In genomic region chrX:122434942-122435341, GRCh38 we compare ENCODE assay signal across 9 cellular contexts.
"Had no signal": no experiment of that assay in that cellular context is flagged by ENCODE, and none has a peak within 500 bp of the region (broad histone marks: within the 10 kb centered on the region; RNA-seq: fewer than 3 reads in every experiment).

No MANE protein-coding gene starts in this region.

- DNase-seq: GM23248, GOT3, H7, HFFc6 had no signal

- H3K9me3 Mint-ChIP-seq: HFFc6 had no signal

- H3K9me3 ChIP-seq: HAP-1 had no signal

- H3K36me3 Mint-ChIP-seq: IgD-negative memory B cell had no signal

- H3K36me3 ChIP-seq: HAP-1 had no signal

- H3K27ac ChIP-seq: GM23248, HL-60 had no signal

- H3K4me3 ChIP-seq: GM23248, HAP-1 had no signal

- H3K4me3 Mint-ChIP-seq: HFFc6, IgD-negative memory B cell had no signal

- H3K27ac Mint-ChIP-seq: HFFc6, IgD-negative memory B cell had no signal

- FAIRE-seq: HepG2 had no signal

- H3K4me1 ChIP-seq: HAP-1 had no signal

- ATAC-seq: HCT116, HepG2 had no signal

- H3K27me3 Mint-ChIP-seq: IgD-negative memory B cell had no signal

- H3K4me1 Mint-ChIP-seq: IgD-negative memory B cell had no signal
